25 cellular contexts compared by ENCODE assay signal in the genomic region with DNA sequence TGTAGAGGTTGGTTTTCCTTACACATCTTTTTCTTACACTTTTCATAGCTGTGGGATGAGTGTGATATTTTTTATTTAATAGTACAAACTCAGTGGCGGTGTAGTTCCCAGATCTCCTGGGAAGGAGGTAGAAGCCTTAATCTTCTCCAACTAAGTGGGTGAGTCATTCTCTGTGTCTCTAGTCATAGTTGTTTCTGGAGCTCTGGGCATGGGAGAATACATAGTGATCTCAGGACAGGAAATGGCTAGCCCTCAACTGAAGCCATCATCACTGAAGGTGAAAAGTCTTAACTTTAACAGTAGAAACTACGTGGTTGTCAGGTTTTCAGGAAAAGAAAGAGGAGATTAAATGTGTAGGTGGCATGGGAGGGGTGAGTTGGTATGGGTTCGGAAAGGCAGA.
DNase-seq lines count a peak whose midpoint lies in the region; ATAC-seq, FAIRE-seq and TF ChIP-seq lines count a peak whose summit lies in the region.
"Had no signal": no experiment of that assay in that cellular context is flagged by ENCODE, and none has a peak within 500 bp of the region (broad histone marks: within the 10 kb centered on the region; RNA-seq: fewer than 3 reads in every experiment).

No MANE protein-coding gene starts in this region.

- H3K27me3 ChIP-seq in mesenchymal stem cell (ENCODE audit: control insufficient read depth in 1 of 2, insufficient read depth in 1 of 2, low read length in 2 of 2) (no peaks in the 10 kb centered on the region), vagina (no peaks in the 10 kb centered on the region)
- H3K27me3 ChIP-seq: cardiac muscle cell, left lung, neural progenitor cell, tibial nerve had no signal

- no peaks in the 10 kb centered on the region for H3K79me1 ChIP-seq in mesenchymal stem cell (replicated peaks; ENCODE audit: low read length, poor library complexity, severe bottlenecking)

- H2AK5ac ChIP-seq in mesenchymal stem cell (ENCODE audit: low read length, severe bottlenecking), result no peak overlapping the region

- WGBS in mesenchymal stem cell, result 33% methylated on average over 3 of the region's 3 CpGs

- H3K9me3 ChIP-seq in mesenchymal stem cell (ENCODE audit: control insufficient read depth, low read length), result no peaks in the 10 kb centered on the region
- H3K9me3 ChIP-seq in vagina, result no peaks in the 10 kb centered on the region
- H3K9me3 ChIP-seq: psoas muscle, tibial nerve had no signal

- H2BK12ac ChIP-seq in mesenchymal stem cell (ENCODE audit: low read length in 2 of 2), result no peak overlapping the region

- intact Hi-C loops in vagina (cut with DNase I), result no loop called here

- H3K9me3 Mint-ChIP-seq in activated T-cell treated with anti-CD3 and anti-CD28 coated beads, Interleukin-2, amount 50 U/mL, for 4 hours, result peaks cover 19% of the 10 kb centered on the region

- H3K27ac ChIP-seq in mesenchymal stem cell (ENCODE audit: low read length, poor library complexity, severe bottlenecking) (no peak overlapping the region), vagina (no peak overlapping the region)
- H3K27ac ChIP-seq: cardiac muscle cell, left lung, neural progenitor cell, psoas muscle, tibial nerve had no signal

- H3K14ac ChIP-seq in mesenchymal stem cell (ENCODE audit: low read length in 2 of 2), result no peak overlapping the region

- peak overlapping the region; percentile 97 for H2BK120ac ChIP-seq in mesenchymal stem cell (ENCODE audit: low read depth, low read length)

- H4K8ac ChIP-seq in mesenchymal stem cell (ENCODE audit: low read length), result no peak overlapping the region

- no peak overlapping the region for H3K9ac ChIP-seq in mesenchymal stem cell (ENCODE audit: low read length)
- H3K9ac ChIP-seq: neural progenitor cell had no signal

- H3K36me3 Mint-ChIP-seq in activated T-cell treated with anti-CD3 and anti-CD28 coated beads, Interleukin-2, amount 50 U/mL, for 4 hours (ENCODE audit: insufficient read depth), result no peaks in the 10 kb centered on the region
- H3K36me3 Mint-ChIP-seq: activated CD8-positive, alpha-beta memory T cell treated with anti-CD3 and anti-CD28 coated beads, Interleukin-2, amount 10 ng/mL, durations not matched to agents 7 days and 5 days; activated naive CD8-positive, alpha-beta T cell; neural progenitor cell had no signal

- H3K4me1 ChIP-seq in mesenchymal stem cell (ENCODE audit: control insufficient read depth, insufficient read depth, low read depth, low read length), result no peaks in the 10 kb centered on the region
- H3K4me1 ChIP-seq in vagina, result no peaks in the 10 kb centered on the region
- H3K4me1 ChIP-seq: left lung, psoas muscle had no signal

- no peaks in the 10 kb centered on the region for H3K4me1 Mint-ChIP-seq in activated T-cell treated with anti-CD3 and anti-CD28 coated beads, Interleukin-2, amount 50 U/mL, for 4 hours (ENCODE audit: low read depth)
- H3K4me1 Mint-ChIP-seq: activated CD4-positive, alpha-beta T cell treated with anti-CD3 and anti-CD28 coated beads for 36 hours; activated CD8-positive, alpha-beta memory T cell treated with anti-CD3 and anti-CD28 coated beads, Interleukin-2, amount 10 ng/mL, durations not matched to agents 7 days and 5 days had no signal

- no peak overlapping the region for H4K91ac ChIP-seq in mesenchymal stem cell (ENCODE audit: low read length)

- no peak overlapping the region for H3K23ac ChIP-seq in mesenchymal stem cell (ENCODE audit: low read length in 2 of 2)

- no peak for TF ChIP-seq POLR2A in vagina (IDR thresholded peaks at IDR 0.05)

- H3K27me3 Mint-ChIP-seq in activated T-cell treated with anti-CD3 and anti-CD28 coated beads, Interleukin-2, amount 50 U/mL, for 4 hours (ENCODE audit: low read depth), result no peaks in the 10 kb centered on the region
- H3K27me3 Mint-ChIP-seq: activated CD4-positive, alpha-beta T cell treated with anti-CD3 and anti-CD28 coated beads for 36 hours; activated CD8-positive, alpha-beta memory T cell treated with anti-CD3 and anti-CD28 coated beads, Interleukin-2, amount 10 ng/mL, durations not matched to agents 7 days and 5 days had no signal

- H2BK5ac ChIP-seq in mesenchymal stem cell (ENCODE audit: low read depth, low read length, poor library complexity, severe bottlenecking), result no peak overlapping the region

- ATAC-seq in activated T-cell treated with anti-CD3 and anti-CD28 coated beads, Interleukin-2, amount 50 U/mL, for 4 hours, result no peak
- ATAC-seq: activated CD4-positive, alpha-beta T cell treated with anti-CD3 and anti-CD28 coated beads for 36 hours; activated CD8-positive, alpha-beta memory T cell treated with anti-CD3 and anti-CD28 coated beads, Interleukin-2, amount 10 ng/mL, durations not matched to agents 7 days and 5 days; HCT116; left lung; psoas muscle had no signal

- TF ChIP-seq CTCF in vagina (IDR thresholded peaks at IDR 0.05), result no peak

- H2BK15ac ChIP-seq in mesenchymal stem cell (ENCODE audit: low read depth, poor library complexity, severe bottlenecking), result no peak overlapping the region

- H3K4me3 ChIP-seq in mesenchymal stem cell (ENCODE audit: insufficient read depth in 1 of 2, low read depth in 1 of 2, low read length in 2 of 2), result no peak overlapping the region
- H3K4me3 ChIP-seq in vagina, result no peak overlapping the region
- H3K4me3 ChIP-seq: cardiac muscle cell, left lung, neural progenitor cell, psoas muscle, tibial nerve had no signal

- peak overlapping the region in 1 of 2 experiments; percentile 75 for H3K18ac ChIP-seq in mesenchymal stem cell (ENCODE audit: low read depth in 1 of 2, low read length in 2 of 2)

- no peak for FAIRE-seq in RCC 7860 (lab: Jason Lieb, UNC)
- FAIRE-seq: small intestine had no signal

- H3K4me3 Mint-ChIP-seq in activated T-cell treated with anti-CD3 and anti-CD28 coated beads, Interleukin-2, amount 50 U/mL, for 4 hours, result no peak overlapping the region
- H3K4me3 Mint-ChIP-seq: activated CD4-positive, alpha-beta T cell treated with anti-CD3 and anti-CD28 coated beads for 36 hours; activated CD8-positive, alpha-beta memory T cell treated with anti-CD3 and anti-CD28 coated beads, Interleukin-2, amount 10 ng/mL, durations not matched to agents 7 days and 5 days; activated naive CD8-positive, alpha-beta T cell; neural progenitor cell had no signal

- no peak overlapping the region for H3K4me2 ChIP-seq in mesenchymal stem cell (ENCODE audit: low read length, poor library complexity, severe bottlenecking)
- H3K4me2 ChIP-seq: neural progenitor cell had no signal

- H3K36me3 ChIP-seq in mesenchymal stem cell (ENCODE audit: control insufficient read depth in 1 of 2, insufficient read depth in 2 of 2, low read depth in 1 of 2, low read length in 2 of 2) (no peaks in the 10 kb centered on the region), vagina (no peaks in the 10 kb centered on the region)
- H3K36me3 ChIP-seq: cardiac muscle cell, left lung, neural progenitor cell, tibial nerve had no signal

- DNase-seq in Daoy (ENCODE audit: low read depth) (peak; percentile 52), RCC 7860 (ENCODE audit: low spot score) (peak; percentile 31), dermis blood vessel endothelial cell (peak; percentile 36), mesenchymal stem cell (peak; percentile 88), vagina (ENCODE audit: extremely low spot score in 2 of 2) (no peak), NCI-H1105 (lab: John Stamatoyannopoulos, UW) (no peak), iPS-NIHi7 (ENCODE audit: extremely low spot score) (no peak)
- DNase-seq in activated T-cell treated with anti-CD3 and anti-CD28 coated beads, Interleukin-2, amount 50 U/mL, for 4 hours, result no peak
- DNase-seq: activated CD4-positive, alpha-beta T cell treated with anti-CD3 and anti-CD28 coated beads for 36 hours; activated CD8-positive, alpha-beta memory T cell treated with anti-CD3 and anti-CD28 coated beads, Interleukin-2, amount 10 ng/mL, durations not matched to agents 7 days and 5 days; AML-193; DND-41; left lung; NCI-H1417; NCI-H2107; NCI-H524 treated with DMSO at 0.1 percent for 48 hours; psoas muscle; small intestine; stimulated activated naive CD4-positive, alpha-beta T cell treated with Interleukin-2 at 50 U/mL for 16 hours; SW 1271 had no signal

- H2AFZ ChIP-seq in mesenchymal stem cell (ENCODE audit: low read depth, low read length), result no peak overlapping the region
- H2AFZ ChIP-seq: neural progenitor cell had no signal

- H3K4ac ChIP-seq in mesenchymal stem cell (ENCODE audit: low read depth in 1 of 2, low read length in 2 of 2), result no peak overlapping the region

Comparison
In these comparisons a context has a peak if more than half of its experiments do, and no peak if none do; other contexts are left out.
1. DNase-seq: peak in Daoy (single experiment), RCC 7860 (single experiment), dermis blood vessel endothelial cell (single experiment) and mesenchymal stem cell (single experiment); none in activated T-cell treated with anti-CD3 and anti-CD28 coated beads, Interleukin-2, amount 50 U/mL, for 4 hours (single experiment), vagina (0 of 2), NCI-H1105 (single experiment) and iPS-NIHi7 (single experiment).